Comparison of ENCODE assay signal across 2 cellular contexts in the genomic region with DNA sequence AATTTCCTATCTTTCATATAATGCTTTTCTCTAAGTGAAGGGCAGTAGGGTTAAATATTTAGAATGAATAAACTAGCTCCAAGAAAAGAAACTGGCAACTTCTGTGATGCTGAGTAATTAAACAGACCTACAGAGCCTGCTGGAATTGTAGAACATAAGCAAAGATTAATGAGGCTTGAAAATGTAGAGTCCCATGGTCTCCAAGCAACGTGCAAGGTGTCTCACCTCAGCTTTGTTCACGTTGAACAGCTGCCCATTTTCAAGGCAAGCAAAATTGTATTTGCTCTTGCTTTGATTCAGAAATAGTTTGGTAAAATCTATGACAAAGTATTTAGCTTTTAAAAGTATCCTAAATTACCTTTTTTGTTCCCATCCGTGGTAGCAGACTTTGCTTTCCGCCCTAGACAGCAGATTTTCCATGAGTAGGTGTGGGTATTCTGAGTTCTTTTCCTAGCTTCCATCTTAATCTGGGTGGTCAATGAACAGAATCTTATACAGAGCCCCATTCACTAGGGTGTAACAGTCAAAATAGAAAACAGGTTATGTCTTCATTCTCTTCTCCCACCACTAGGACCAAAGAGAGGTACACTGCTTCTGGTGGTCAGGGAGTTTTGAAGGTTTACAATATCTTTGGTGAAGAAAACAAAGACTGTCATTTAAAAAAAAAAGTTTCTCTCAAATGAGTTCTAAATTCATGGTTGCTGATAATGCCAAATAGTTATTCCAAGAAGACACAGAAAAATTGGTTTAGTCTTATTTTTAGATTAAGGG.
TF ChIP-seq lines count a peak whose summit lies in the region.

No MANE protein-coding gene starts in this region.

TF ChIP-seq in HCT116, 20 proteins besides CTCF, POLR2A, EP300 and RAD21 (continued from another document):
- TF ChIP-seq CEBPB (IDR thresholded peaks at IDR 0.05; ENCODE audit: low read depth) (no peak), SRF (IDR thresholded peaks at IDR 0.05; ENCODE audit: low read depth) (no peak), REST (IDR thresholded peaks at IDR 0.05; ENCODE audit: low read depth) (no peak), TCF7L2 (IDR thresholded peaks at IDR 0.05; ENCODE audit: borderline replicate concordance, extremely low read depth, insufficient read depth, insufficient read length) (no peak), ZNF274 (IDR thresholded peaks at IDR 0.05; ENCODE audit: low read depth, low read length) (no peak)

TF ChIP-seq in WTC11, 78 proteins besides CTCF, POLR2A, EP300 and RAD21 (continued from another document):
- TF ChIP-seq, protein P1, sequence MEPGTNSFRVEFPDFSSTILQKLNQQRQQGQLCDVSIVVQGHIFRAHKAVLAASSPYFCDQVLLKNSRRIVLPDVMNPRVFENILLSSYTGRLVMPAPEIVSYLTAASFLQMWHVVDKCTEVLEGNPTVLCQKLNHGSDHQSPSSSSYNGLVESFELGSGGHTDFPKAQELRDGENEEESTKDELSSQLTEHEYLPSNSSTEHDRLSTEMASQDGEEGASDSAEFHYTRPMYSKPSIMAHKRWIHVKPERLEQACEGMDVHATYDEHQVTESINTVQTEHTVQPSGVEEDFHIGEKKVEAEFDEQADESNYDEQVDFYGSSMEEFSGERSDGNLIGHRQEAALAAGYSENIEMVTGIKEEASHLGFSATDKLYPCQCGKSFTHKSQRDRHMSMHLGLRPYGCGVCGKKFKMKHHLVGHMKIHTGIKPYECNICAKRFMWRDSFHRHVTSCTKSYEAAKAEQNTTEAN (CRISPR knock-in tag; IDR thresholded peaks at IDR 0.05) = no peak
